In the genomic region with DNA sequence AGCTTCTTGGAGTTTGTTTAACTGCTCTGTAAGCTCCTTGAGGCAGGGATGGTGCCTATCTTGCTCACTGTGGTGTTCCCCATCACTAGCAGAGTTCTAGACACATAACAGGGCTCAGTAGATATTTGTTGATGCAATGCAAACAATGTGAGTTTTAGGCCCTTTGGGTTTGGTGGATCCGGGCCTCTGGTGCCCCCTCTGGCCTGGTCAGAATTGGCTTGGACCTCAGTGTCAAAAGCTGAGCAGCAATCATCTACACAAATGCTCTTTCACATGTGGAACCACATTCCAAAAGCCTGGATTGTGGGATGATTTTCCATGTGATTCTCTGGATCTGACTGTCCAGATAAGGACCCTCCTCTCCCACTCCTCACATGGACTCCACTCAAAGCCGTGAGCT, we compare ENCODE assay signal across 12 cellular contexts. TPM values are rescaled to one million over a fixed set of nuclear protein-coding genes. Genes with fewer than 3 reads are reported as not detected.
DNase-seq lines count a peak whose midpoint lies in the region; ATAC-seq and TF ChIP-seq lines count a peak whose summit lies in the region.
"Had no signal": no experiment of that assay in that cellular context is flagged by ENCODE, and none has a peak within 500 bp of the region (broad histone marks: within the 10 kb centered on the region; RNA-seq: fewer than 3 reads in every experiment).

No MANE protein-coding gene starts in this region.

- H3K18ac ChIP-seq in mesendoderm (ENCODE audit: low read length): no peak overlapping the region

- H3K79me1 ChIP-seq in mesendoderm (ENCODE audit: low read length): no peaks in the 10 kb centered on the region

- no peak overlapping the region for H4K8ac ChIP-seq in mesendoderm (ENCODE audit: low read depth, low read length)

- no peak for ATAC-seq in HG03095 (IDR thresholded peaks at IDR 0.05; ENCODE audit: unreplicated experiment)
- no peak for ATAC-seq in HG03520 (IDR thresholded peaks at IDR 0.05; ENCODE audit: unreplicated experiment)
- ATAC-seq: activated naive CD8-positive, alpha-beta T cell treated with anti-CD3 and anti-CD28 coated beads, Interleukin-2, amount 50 U/mL, for 24 hours had no signal

- H3K4me1 ChIP-seq in mesendoderm (ENCODE audit: control insufficient read depth, low read depth, low read length): peaks cover 2% of the 10 kb centered on the region
- H3K4me1 ChIP-seq: transverse colon had no signal

- no peak overlapping the region for H2BK15ac ChIP-seq in mesendoderm (replicated peaks; ENCODE audit: low read depth)

- no peak overlapping the region for H2AK5ac ChIP-seq in mesendoderm (ENCODE audit: low read length)

- H2BK5ac ChIP-seq in mesendoderm (ENCODE audit: low read length): no peak overlapping the region

- H3K36me3 ChIP-seq in mesendoderm (ENCODE audit: control insufficient read depth, insufficient read depth, low read length): no peaks in the 10 kb centered on the region
- H3K36me3 ChIP-seq: transverse colon had no signal

- H3K79me2 ChIP-seq in mesendoderm (ENCODE audit: control insufficient read depth, insufficient read depth, low read length): no peaks in the 10 kb centered on the region

- in situ Hi-C loops in astrocyte of the spinal cord (cut with HindIII; ENCODE audit: low sequenced_read_pairs): no loop called here

- H3K4me3 ChIP-seq in HFF-Myc (replicated peaks; ENCODE audit: low read depth, low read length) (no peak overlapping the region), astrocyte of the spinal cord (ENCODE audit: low read depth, low read length) (no peak overlapping the region), mesendoderm (ENCODE audit: low read length) (no peak overlapping the region)
- H3K4me3 ChIP-seq: transverse colon had no signal

- TF ChIP-seq CTCF in HFF-Myc (IDR thresholded peaks at IDR 0.05; ENCODE audit: low read depth, low read length, missing control alignments) (peak; percentile 43), astrocyte of the spinal cord (IDR thresholded peaks at IDR 0.05; ENCODE audit: low read depth, low read length) (peak; percentile 32)

- WGBS in mesendoderm (ENCODE audit: extremely low coverage, insufficient coverage, low lambda C conversion rate): no CpG with 5 or more reads among the region's 2 CpGs

- H3K4me2 ChIP-seq in mesendoderm (ENCODE audit: low read length): no peak overlapping the region

- H3K27ac ChIP-seq in mesendoderm (ENCODE audit: low read depth, low read length): no peak overlapping the region
- H3K27ac ChIP-seq: transverse colon had no signal

- no peak overlapping the region for H3K23ac ChIP-seq in mesendoderm (ENCODE audit: low read length)

- peak; percentile 50 for DNase-seq in EH (ENCODE audit: low read depth)
- no peak for DNase-seq in HFF-Myc (ENCODE audit: extremely low read depth, low read depth)
- DNase-seq in astrocyte of the spinal cord (ENCODE audit: low read depth, low spot score): no peak
- DNase-seq in mesendoderm: peak; percentile 33
- no peak for DNase-seq in hepatic stellate cell (ENCODE audit: low spot score)
- DNase-seq in LoVo (ENCODE audit: low spot score): no peak
- DNase-seq: activated naive CD8-positive, alpha-beta T cell treated with anti-CD3 and anti-CD28 coated beads, Interleukin-2, amount 50 U/mL, for 24 hours; DMS79 treated with DMSO at 0.1 percent for 48 hours; NCI-H2171; transverse colon had no signal

- H4K5ac ChIP-seq in mesendoderm (ENCODE audit: low read length): no peak overlapping the region

- no peak overlapping the region for H3K9ac ChIP-seq in mesendoderm (ENCODE audit: low read length)

- no peak overlapping the region for H3K4ac ChIP-seq in mesendoderm (ENCODE audit: low read depth, low read length)

- no peak overlapping the region for H2BK120ac ChIP-seq in mesendoderm (ENCODE audit: low read depth, low read length)

- no peaks in the 10 kb centered on the region for H3K27me3 ChIP-seq in mesendoderm (ENCODE audit: insufficient read depth, low read length, poor library complexity)
- H3K27me3 ChIP-seq: transverse colon had no signal

- no peak overlapping the region for H3K56ac ChIP-seq in mesendoderm (ENCODE audit: low read length)

RNA-seq across cellular contexts. Expression of gene BCAR3, which starts 53.4 kb away (rescaled TPM):
- polyA plus RNA-seq in mesendoderm (2013, experiment 1 of 2): 23.5 TPM
- 23.0 TPM for polyA plus RNA-seq in mesendoderm (2013, experiment 2 of 2)

Comparison
In these comparisons a context has a peak if more than half of its experiments do, and no peak if none do; other contexts are left out.
1. DNase-seq: peak in EH (single experiment) and mesendoderm (single experiment); none in HFF-Myc (single experiment), astrocyte of the spinal cord (single experiment), hepatic stellate cell (single experiment) and LoVo (single experiment).